Comparison of ENCODE assay signal across 1 cellular context in genomic region chr16:4358831-4359561, GRCh38.
TF ChIP-seq lines count a peak whose summit lies in the region.

No MANE protein-coding gene starts in this region.

TF ChIP-seq in SK-N-SH treated with all-trans-retinoic acid at 6 μM for 48 hours, 23 proteins besides CTCF, POLR2A, EP300 and RAD21 (continued from another document):
- no peak for TF ChIP-seq POU6F1 (CRISPR knock-in tag; IDR thresholded peaks at IDR 0.05; ENCODE audit: borderline replicate concordance, low read depth)
